ENCODE assay signal across 17 cellular contexts in the genomic region with DNA sequence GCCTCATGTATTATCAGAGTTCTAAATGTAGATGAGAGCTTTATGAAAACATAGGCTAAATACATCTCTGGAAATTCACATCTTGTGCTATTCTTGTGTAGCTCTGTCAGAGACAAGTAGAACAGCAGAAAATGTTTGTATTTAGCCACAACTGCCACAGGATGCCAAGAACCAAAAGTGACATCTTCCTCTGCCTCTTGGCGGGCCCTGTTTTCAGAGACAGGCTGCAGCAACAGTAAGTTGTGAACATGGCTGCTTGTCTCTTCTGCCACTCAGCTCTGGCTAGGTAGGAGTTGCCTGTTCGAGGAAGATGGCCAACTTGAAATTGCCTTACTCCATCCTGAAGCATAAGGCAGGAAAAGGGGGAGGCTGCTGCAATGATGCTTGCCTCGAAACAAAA. TPM values are rescaled to one million over a fixed set of nuclear protein-coding genes. Genes with fewer than 3 reads are reported as not detected.
DNase-seq lines count a peak whose midpoint lies in the region; ATAC-seq and TF ChIP-seq lines count a peak whose summit lies in the region.
"Had no signal": no experiment of that assay in that cellular context is flagged by ENCODE, and none has a peak within 500 bp of the region (broad histone marks: within the 10 kb centered on the region; RNA-seq: fewer than 3 reads in every experiment).

No MANE protein-coding gene starts in this region.

- DNase-seq in Ammon's horn (ENCODE audit: low spot score) (peak; percentile 38), dorsolateral prefrontal cortex (peak in 4 of 10 donors; percentile 33 to 71 (median 56)), middle frontal gyrus (ENCODE audit: extremely low spot score, low spot score) (peak; percentile 46), superior temporal gyrus (ENCODE audit: extremely low spot score) (peak; percentile 68), heart right ventricle (no peak)
- DNase-seq: ACHN; C1 segment of cervical spinal cord; Caco-2; CD4-positive, alpha-beta memory T cell; DND-41; GDM1; HCEC 1CT; HFFc6 had no signal

- no peaks in the 10 kb centered on the region for H3K9me3 ChIP-seq in heart right ventricle
- H3K9me3 ChIP-seq: Caco-2 had no signal

- H3K4me1 ChIP-seq in heart right ventricle = peaks cover 0 to 5% (median 0%) of the 10 kb centered on the region in 9 donors
- H3K4me1 ChIP-seq: Caco-2 had no signal

- 80 to 87% methylated on average over 3 of the region's 3 CpGs for WGBS in heart right ventricle, 2 donors

- intact Hi-C loops in dorsolateral prefrontal cortex (cut with DNase I) (no loop called here), heart right ventricle (cut with DNase I) (no loop called here)

- no peak overlapping the region for H3K4me3 ChIP-seq in dorsolateral prefrontal cortex
- no peak overlapping the region for H3K4me3 ChIP-seq in heart right ventricle

- H3K27me3 ChIP-seq in dorsolateral prefrontal cortex (no peaks in the 10 kb centered on the region), heart right ventricle (no peaks in the 10 kb centered on the region)

- no peak for TF ChIP-seq CTCF in dorsolateral prefrontal cortex (IDR thresholded peaks at IDR 0.05 in 54 of 56, conservative IDR thresholded peaks at IDR 0.05 in 2 of 56; ENCODE audit: low read depth in 1 of 56, partially characterized antibody in 56 of 56)
- TF ChIP-seq CTCF in heart right ventricle (IDR thresholded peaks at IDR 0.05) = no peak

- ATAC-seq in GM18868 (IDR thresholded peaks at IDR 0.05; ENCODE audit: unreplicated experiment) (no peak), heart right ventricle (no peak), GM21619 (IDR thresholded peaks at IDR 0.05; ENCODE audit: unreplicated experiment) (no peak)
- ATAC-seq: HepG2 had no signal

- H3K36me3 ChIP-seq in heart right ventricle = peaks cover 0 to 100% (median 24%) of the 10 kb centered on the region in 9 donors

- H3K27ac ChIP-seq in dorsolateral prefrontal cortex (peak overlapping the region in 46 of 59 donors; percentile 7 to 76 (median 55)), heart right ventricle (no peak overlapping the region)
- H3K27ac ChIP-seq: KMS-11 had no signal

RNA-seq across cellular contexts. Expression of a gene that starts 30.4 kb away (rescaled TPM):
- total RNA-seq in dorsolateral prefrontal cortex (100 to 1,000 TPM in 45 of 120 experiments, 10 to 100 TPM in 75; 73.7 to 190 (median 96.8) TPM), heart right ventricle (100 to 1,000 TPM in 8 of 10 donors, 10 to 100 TPM in 2; 89.6 to 129 (median 107) TPM)
- 10 to 100 TPM; 35.0 to 59.9 TPM for polyA plus RNA-seq in heart right ventricle

RNA-seq across cellular contexts. Expression of a gene that starts 30.9 kb away (rescaled TPM):
- total RNA-seq in dorsolateral prefrontal cortex = 10 to 100 TPM; 22.8 to 44.3 (median 33.3) TPM
- total RNA-seq in heart right ventricle = 10 to 100 TPM; 28.0 to 41.0 (median 31.9) TPM
- polyA plus RNA-seq in heart right ventricle = 10 to 100 TPM; 10.9 to 11.4 TPM

Comparison
In these comparisons a context has a peak if more than half of its experiments do, and no peak if none do; other contexts are left out.
1. DNase-seq: peak in Ammon's horn (single experiment), middle frontal gyrus (single experiment) and superior temporal gyrus (single experiment); none in heart right ventricle (0 of 2).
2. H3K27ac ChIP-seq: peak in dorsolateral prefrontal cortex (46 of 59); none in heart right ventricle (0 of 10).